In the genomic region with DNA sequence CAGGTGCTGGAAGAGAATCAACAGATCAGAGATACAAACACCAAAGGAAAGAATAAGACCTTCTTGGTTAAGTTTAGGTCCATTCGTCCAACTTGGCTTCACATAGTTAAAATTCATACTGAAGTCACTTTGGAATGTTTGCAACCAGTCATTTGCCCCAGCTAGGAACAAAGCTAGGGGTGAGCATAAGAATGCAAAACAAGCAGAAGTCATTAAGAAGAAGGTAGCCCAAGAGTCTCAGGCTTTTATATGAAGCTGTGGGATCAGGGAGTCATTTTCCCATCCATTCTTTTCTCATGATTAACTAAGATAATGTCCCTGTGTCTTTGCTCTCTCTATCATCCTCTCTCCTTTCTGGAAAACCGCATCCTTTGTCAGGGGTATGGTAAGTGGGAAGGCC, we compare ENCODE assay signal across 26 cellular contexts.
"Had no signal": no experiment of that assay in that cellular context is flagged by ENCODE, and none has a peak within 500 bp of the region (broad histone marks: within the 10 kb centered on the region; RNA-seq: fewer than 3 reads in every experiment).

No MANE protein-coding gene starts in this region.

- H3K36me3 ChIP-seq: SJCRH30 had no signal

- H3K4me1 Mint-ChIP-seq: activated CD4-positive, alpha-beta T cell treated with anti-CD3 and anti-CD28 coated beads for 36 hours; activated naive CD4-positive, alpha-beta T cell treated with anti-CD3 and anti-CD28 coated beads, Interleukin-2, amount 10 ng/mL, durations not matched to agents 7 days and 5 days; activated naive CD8-positive, alpha-beta T cell treated with anti-CD3 and anti-CD28 coated beads for 36 hours; central memory CD8-positive, alpha-beta T cell had no signal

- ATAC-seq: activated CD4-positive, alpha-beta T cell treated with anti-CD3 and anti-CD28 coated beads for 36 hours; activated CD8-positive, alpha-beta T cell treated with anti-CD3 and anti-CD28 coated beads for 36 hours; activated T-cell treated with anti-CD3 and anti-CD28 coated beads, Interleukin-2, amount 50 U/mL, for 72 hours had no signal

- H3K4me1 ChIP-seq: SJCRH30 had no signal

- H3K36me3 Mint-ChIP-seq: activated naive CD4-positive, alpha-beta T cell treated with anti-CD3 and anti-CD28 coated beads, Interleukin-2, amount 10 ng/mL, durations not matched to agents 7 days and 5 days; activated naive CD8-positive, alpha-beta T cell treated with anti-CD3 and anti-CD28 coated beads for 36 hours; brain had no signal

- H3K27ac ChIP-seq: KMS-11, SJCRH30, VCaP had no signal

- H3K9me3 Mint-ChIP-seq: activated CD8-positive, alpha-beta T cell treated with anti-CD3 and anti-CD28 coated beads for 36 hours; activated naive CD4-positive, alpha-beta T cell treated with anti-CD3 and anti-CD28 coated beads, Interleukin-2, amount 10 ng/mL, durations not matched to agents 7 days and 5 days; activated naive CD8-positive, alpha-beta T cell treated with anti-CD3 and anti-CD28 coated beads for 36 hours; activated T-cell treated with anti-CD3 and anti-CD28 coated beads, Interleukin-2, amount 50 U/mL, for 72 hours; activated T-helper 2 cell treated with anti-CD3 and anti-CD28 coated beads, Interferon-gamma antibody, Interleukin-2, Interleukin-4, amounts not matched to agents 10 μg/mL and 5 μg/mL and 100 μg/mL, durations not matched to agents 14 hours and 24 hours and 36 hours; brain; central memory CD8-positive, alpha-beta T cell had no signal

- H3K27me3 ChIP-seq: SJCRH30 had no signal

- H3K27ac Mint-ChIP-seq: activated CD4-positive, alpha-beta T cell treated with anti-CD3 and anti-CD28 coated beads for 36 hours; activated CD8-positive, alpha-beta T cell treated with anti-CD3 and anti-CD28 coated beads for 36 hours; activated naive CD4-positive, alpha-beta T cell treated with anti-CD3 and anti-CD28 coated beads, Interleukin-2, amount 10 ng/mL, durations not matched to agents 7 days and 5 days; activated naive CD8-positive, alpha-beta T cell treated with anti-CD3 and anti-CD28 coated beads for 36 hours; activated T-cell treated with anti-CD3 and anti-CD28 coated beads, Interleukin-2, amount 50 U/mL, for 72 hours; activated T-helper 2 cell treated with anti-CD3 and anti-CD28 coated beads, Interferon-gamma antibody, Interleukin-2, Interleukin-4, amounts not matched to agents 10 μg/mL and 5 μg/mL and 100 μg/mL, durations not matched to agents 14 hours and 24 hours and 36 hours had no signal

- H3K27me3 Mint-ChIP-seq: activated naive CD8-positive, alpha-beta T cell treated with anti-CD3 and anti-CD28 coated beads for 36 hours; central memory CD8-positive, alpha-beta T cell had no signal

- H3K4me3 Mint-ChIP-seq: activated CD4-positive, alpha-beta T cell treated with anti-CD3 and anti-CD28 coated beads for 36 hours; activated CD8-positive, alpha-beta T cell treated with anti-CD3 and anti-CD28 coated beads for 36 hours; activated naive CD4-positive, alpha-beta T cell treated with anti-CD3 and anti-CD28 coated beads, Interleukin-2, amount 10 ng/mL, durations not matched to agents 7 days and 5 days; activated naive CD8-positive, alpha-beta T cell treated with anti-CD3 and anti-CD28 coated beads for 36 hours; activated T-cell treated with anti-CD3 and anti-CD28 coated beads, Interleukin-2, amount 50 U/mL, for 72 hours; central memory CD8-positive, alpha-beta T cell had no signal

- DNase-seq: activated CD4-positive, alpha-beta T cell treated with anti-CD3 and anti-CD28 coated beads for 36 hours; activated CD4-positive, alpha-beta T cell treated with anti-CD3 and anti-CD28 coated beads, Interleukin-2, amount 50 U/mL, for 1 hour; activated CD8-positive, alpha-beta memory T cell treated with anti-CD3 and anti-CD28 coated beads, Interleukin-2, amount 50 U/mL, for 4 hours; activated CD8-positive, alpha-beta T cell treated with anti-CD3 and anti-CD28 coated beads for 36 hours; activated gamma-delta T cell treated with Interleukin-2 at 50 U/mL for 16 hours; activated naive CD4-positive, alpha-beta T cell treated with anti-CD3 and anti-CD28 coated beads, Interleukin-2, amount 10 ng/mL, durations not matched to agents 7 days and 5 days; activated naive CD8-positive, alpha-beta T cell treated with anti-CD3 and anti-CD28 coated beads for 36 hours; activated T-cell treated with anti-CD3 and anti-CD28 coated beads, Interleukin-2, amount 50 U/mL, for 72 hours; MM.1S; NCI-H1105; NCI-H1436; NCI-H1694 treated with DMSO at 0.1 percent for 48 hours; NCI-H2029 treated with DMSO at 0.1 percent for 48 hours; NCI-H345; NCI-H510A; NCI-H526 treated with DMSO at 0.1 percent for 48 hours; NCI-H82; RPMI8226; SJCRH30; T-helper 1 cell had no signal

- H3K9ac ChIP-seq: KMS-11, SK-N-SH had no signal

- H3K4me3 ChIP-seq: SJCRH30 had no signal

- H3K9me3 ChIP-seq: SJCRH30, SK-N-SH had no signal
